20 cellular contexts compared by ENCODE assay signal in the genomic region with DNA sequence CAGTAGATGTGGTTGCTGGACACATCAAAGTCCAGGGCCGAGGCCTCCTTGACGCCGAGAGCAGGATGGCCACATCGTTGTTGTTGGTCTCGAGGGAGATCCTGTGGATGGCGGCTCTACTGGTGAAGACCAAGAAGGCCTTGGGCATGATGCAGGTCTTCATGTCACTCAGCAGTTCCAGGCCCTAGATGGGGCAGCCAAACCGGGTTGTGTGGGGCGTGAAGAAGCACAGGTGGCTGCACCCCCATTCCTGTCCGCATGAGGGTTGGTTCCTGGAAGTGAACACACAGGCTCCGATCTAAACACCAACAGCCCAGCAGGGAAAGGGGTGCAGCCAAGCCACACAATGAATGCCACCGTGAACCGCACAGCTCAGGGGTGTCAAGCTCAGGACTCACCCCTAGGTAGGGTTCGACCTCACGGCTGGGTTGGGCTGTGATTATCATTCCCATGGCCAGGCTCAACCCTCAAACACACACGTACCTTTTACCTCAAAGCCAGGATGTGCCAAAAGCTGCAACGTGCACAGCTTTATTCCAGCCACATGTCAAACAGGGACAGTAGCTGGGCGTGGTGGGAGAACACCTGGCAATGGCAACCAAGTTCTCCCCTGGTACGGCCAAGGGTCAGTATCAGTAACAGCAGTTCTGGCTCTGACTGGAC.
"Had no signal": no experiment of that assay in that cellular context is flagged by ENCODE, and none has a peak within 500 bp of the region (broad histone marks: within the 10 kb centered on the region; RNA-seq: fewer than 3 reads in every experiment).

No MANE protein-coding gene starts in this region.

- H3K4me2 ChIP-seq: hepatocyte had no signal

- H3K36me3 ChIP-seq: breast epithelium had no signal

- H3K4me3 ChIP-seq: breast epithelium, esophagus squamous epithelium, hepatocyte, lung, testis had no signal

- DNase-seq: activated CD4-positive, alpha-beta memory T cell treated with anti-CD3 and anti-CD28 coated beads, Interleukin-2, amount 10 ng/mL, durations not matched to agents 7 days and 5 days; activated CD4-positive, alpha-beta T cell treated with anti-CD3 and anti-CD28 coated beads for 48 hours; activated CD4-positive, CD25-positive, alpha-beta regulatory T cell; activated CD8-positive, alpha-beta memory T cell treated with anti-CD3 and anti-CD28 coated beads, Interleukin-2, amount 10 ng/mL, durations not matched to agents 7 days and 5 days; activated T-cell treated with anti-CD3 and anti-CD28 coated beads, Interleukin-2, amount 50 U/mL, for 1 hour; effector memory CD8-positive, alpha-beta T cell; esophagus squamous epithelium; left colon; midbrain; nucleus accumbens; stimulated activated naive CD8-positive, alpha-beta T cell treated with anti-CD3 and anti-CD28 coated beads, Interleukin-15, amount 100 ng/mL, for 72 hours; testis had no signal

- H3K27me3 Mint-ChIP-seq: activated CD4-positive, alpha-beta memory T cell treated with anti-CD3 and anti-CD28 coated beads, Interleukin-2, amount 10 ng/mL, durations not matched to agents 7 days and 5 days; activated CD8-positive, alpha-beta memory T cell treated with anti-CD3 and anti-CD28 coated beads, Interleukin-2, amount 10 ng/mL, durations not matched to agents 7 days and 5 days; activated naive CD4-positive, alpha-beta T cell treated with anti-CD3 and anti-CD28 coated beads, Interleukin-2, amount 50 U/mL, for 24 hours; effector memory CD8-positive, alpha-beta T cell; progenitor cell of endocrine pancreas; stimulated activated naive CD8-positive, alpha-beta T cell treated with anti-CD3 and anti-CD28 coated beads, Interleukin-15, amount 100 ng/mL, for 72 hours had no signal

- H3K27me3 ChIP-seq: breast epithelium, esophagus squamous epithelium, hepatocyte, testis had no signal

- H3K9me3 Mint-ChIP-seq: activated CD4-positive, alpha-beta memory T cell treated with anti-CD3 and anti-CD28 coated beads, Interleukin-2, amount 10 ng/mL, durations not matched to agents 7 days and 5 days; activated naive CD4-positive, alpha-beta T cell treated with anti-CD3 and anti-CD28 coated beads, Interleukin-2, amount 50 U/mL, for 24 hours; activated T-helper 2 cell treated with anti-CD3 and anti-CD28 coated beads, Interferon-gamma antibody, Interleukin-2, Interleukin-4, amounts not matched to agents 10 μg/mL and 5 μg/mL and 100 μg/mL, durations not matched to agents 14 hours and 24 hours and 36 hours; effector memory CD8-positive, alpha-beta T cell; nephron; stimulated activated naive CD8-positive, alpha-beta T cell treated with anti-CD3 and anti-CD28 coated beads, Interleukin-15, amount 100 ng/mL, for 72 hours; T-helper 2 cell treated with Interferon-gamma antibody and Interleukin-4, amounts not matched to agents 5 μg/mL and 100 μg/mL, for 36 hours had no signal

- H3K27ac ChIP-seq: breast epithelium, esophagus squamous epithelium, hepatocyte, testis had no signal

- H3K27ac Mint-ChIP-seq: activated CD4-positive, alpha-beta memory T cell treated with anti-CD3 and anti-CD28 coated beads, Interleukin-2, amount 10 ng/mL, durations not matched to agents 7 days and 5 days; activated CD8-positive, alpha-beta memory T cell treated with anti-CD3 and anti-CD28 coated beads, Interleukin-2, amount 10 ng/mL, durations not matched to agents 7 days and 5 days; activated naive CD4-positive, alpha-beta T cell treated with anti-CD3 and anti-CD28 coated beads, Interleukin-2, amount 50 U/mL, for 24 hours; activated T-helper 2 cell treated with anti-CD3 and anti-CD28 coated beads, Interferon-gamma antibody, Interleukin-2, Interleukin-4, amounts not matched to agents 10 μg/mL and 5 μg/mL and 100 μg/mL, durations not matched to agents 14 hours and 24 hours and 36 hours; effector memory CD8-positive, alpha-beta T cell; nephron; progenitor cell of endocrine pancreas; stimulated activated naive CD8-positive, alpha-beta T cell treated with anti-CD3 and anti-CD28 coated beads, Interleukin-15, amount 100 ng/mL, for 72 hours; T-helper 2 cell treated with Interferon-gamma antibody and Interleukin-4, amounts not matched to agents 5 μg/mL and 100 μg/mL, for 36 hours had no signal

- H3K4me3 Mint-ChIP-seq: activated CD4-positive, alpha-beta memory T cell treated with anti-CD3 and anti-CD28 coated beads, Interleukin-2, amount 10 ng/mL, durations not matched to agents 7 days and 5 days; activated CD8-positive, alpha-beta memory T cell treated with anti-CD3 and anti-CD28 coated beads, Interleukin-2, amount 10 ng/mL, durations not matched to agents 7 days and 5 days; activated naive CD4-positive, alpha-beta T cell treated with anti-CD3 and anti-CD28 coated beads, Interleukin-2, amount 50 U/mL, for 24 hours; effector memory CD8-positive, alpha-beta T cell; nephron; stimulated activated naive CD8-positive, alpha-beta T cell treated with anti-CD3 and anti-CD28 coated beads, Interleukin-15, amount 100 ng/mL, for 72 hours; T-helper 2 cell treated with Interferon-gamma antibody and Interleukin-4, amounts not matched to agents 5 μg/mL and 100 μg/mL, for 36 hours had no signal

- H3K9me3 ChIP-seq: breast epithelium, esophagus squamous epithelium, testis had no signal

- H2AFZ ChIP-seq: hepatocyte had no signal

- H3K4me1 Mint-ChIP-seq: activated CD4-positive, alpha-beta memory T cell treated with anti-CD3 and anti-CD28 coated beads, Interleukin-2, amount 10 ng/mL, durations not matched to agents 7 days and 5 days; activated CD8-positive, alpha-beta memory T cell treated with anti-CD3 and anti-CD28 coated beads, Interleukin-2, amount 10 ng/mL, durations not matched to agents 7 days and 5 days; activated naive CD4-positive, alpha-beta T cell treated with anti-CD3 and anti-CD28 coated beads, Interleukin-2, amount 50 U/mL, for 24 hours; nephron; stimulated activated naive CD8-positive, alpha-beta T cell treated with anti-CD3 and anti-CD28 coated beads, Interleukin-15, amount 100 ng/mL, for 72 hours had no signal

- H3K4me1 ChIP-seq: breast epithelium had no signal

- ATAC-seq: activated CD8-positive, alpha-beta memory T cell treated with anti-CD3 and anti-CD28 coated beads, Interleukin-2, amount 10 ng/mL, durations not matched to agents 7 days and 5 days; effector memory CD8-positive, alpha-beta T cell; left colon; stimulated activated naive CD8-positive, alpha-beta T cell treated with anti-CD3 and anti-CD28 coated beads, Interleukin-15, amount 100 ng/mL, for 72 hours had no signal
